Comparison of ENCODE assay signal across 24 cellular contexts in the genomic region with DNA sequence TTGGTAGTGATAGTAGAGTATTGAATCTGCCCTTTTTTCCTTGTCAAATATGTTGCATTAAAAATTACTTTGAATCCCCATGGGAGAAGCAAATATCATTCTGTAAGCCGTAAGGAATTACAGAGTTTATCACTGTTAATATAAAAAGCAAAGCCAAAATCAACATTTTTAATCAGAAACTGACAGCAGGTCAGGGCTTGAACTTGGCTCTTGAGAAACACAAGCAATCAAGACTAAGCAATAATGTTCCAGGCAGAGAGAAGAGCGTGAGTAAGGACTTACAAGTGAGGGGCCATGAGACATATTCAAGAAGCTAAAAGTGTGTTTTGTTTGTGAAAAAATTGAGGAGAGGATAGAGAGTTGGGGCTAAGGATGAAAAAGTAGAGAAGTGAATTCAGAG.
"Had no signal": no experiment of that assay in that cellular context is flagged by ENCODE, and none has a peak within 500 bp of the region (broad histone marks: within the 10 kb centered on the region; RNA-seq: fewer than 3 reads in every experiment).

No MANE protein-coding gene starts in this region.

- ATAC-seq: activated CD8-positive, alpha-beta T cell treated with anti-CD3 and anti-CD28 coated beads for 36 hours; activated naive CD8-positive, alpha-beta T cell treated with anti-CD3 and anti-CD28 coated beads, Interleukin-2, amount 50 U/mL, for 24 hours; body of pancreas; esophagus mucosa; left lung; natural killer cell; right lobe of liver; stimulated activated naive CD8-positive, alpha-beta T cell treated with anti-CD3 and anti-CD28 coated beads, Interleukin-15, Interleukin-2, amounts not matched to agents 100 U/mL and 50 U/mL, for 24 hours had no signal

- H3K4me1 ChIP-seq: body of pancreas, left lung, right lobe of liver, vagina had no signal

- DNase-seq: activated B cell treated with CpG ODN at 0.5 μM for 24 hours; activated CD4-positive, alpha-beta T cell treated with anti-CD3 and anti-CD28 coated beads, Interleukin-2, amount 50 U/mL, for 1 hour; activated CD8-positive, alpha-beta T cell treated with anti-CD3 and anti-CD28 coated beads for 36 hours; activated naive CD8-positive, alpha-beta T cell treated with anti-CD3 and anti-CD28 coated beads, Interleukin-2, amount 50 U/mL, for 24 hours; activated T-cell treated with anti-CD3 and anti-CD28 coated beads, Interleukin-2, amount 50 U/mL, for 48 hours; anterior cingulate cortex; body of pancreas; head of caudate nucleus; hippocampal formation; immature natural killer cell; kidney glomerular epithelial cell; left lung; mesendoderm; natural killer cell; right lobe of liver; stimulated activated CD4-positive, alpha-beta T cell treated with anti-CD3 and anti-CD28 coated beads, Interleukin-12 subunit alpha, Interleukin-12 subunit beta, amount 100 ng/mL, for 4 hours; stimulated activated CD4-positive, alpha-beta T cell treated with anti-CD3 and anti-CD28 coated beads, Interleukin-4, amount 100 ng/mL, for 1 hour; stimulated activated naive CD8-positive, alpha-beta T cell treated with anti-CD3 and anti-CD28 coated beads, Interleukin-15, Interleukin-2, amounts not matched to agents 100 U/mL and 50 U/mL, for 24 hours; T-helper 1 cell had no signal

- H3K4me3 ChIP-seq: body of pancreas, left lung, lung, right lobe of liver, skin epidermis, thoracic aorta, vagina had no signal

- H3K27me3 ChIP-seq: body of pancreas, left lung, right lobe of liver, vagina had no signal

- H3K9me3 ChIP-seq: body of pancreas, left lung, right lobe of liver, thoracic aorta, vagina had no signal

- H3K27ac ChIP-seq: body of pancreas, left lung, right lobe of liver, skin epidermis, thoracic aorta, vagina had no signal

- H3K36me3 ChIP-seq: left lung, right lobe of liver, thoracic aorta, vagina had no signal
